In genomic region chr10:113162960-113163359, GRCh38 we compare ENCODE assay signal across 16 cellular contexts.
"Had no signal": no experiment of that assay in that cellular context is flagged by ENCODE, and none has a peak within 500 bp of the region (broad histone marks: within the 10 kb centered on the region; RNA-seq: fewer than 3 reads in every experiment).

No MANE protein-coding gene starts in this region.

- H3K27ac Mint-ChIP-seq: activated T-helper 2 cell treated with anti-CD3 and anti-CD28 coated beads, Interferon-gamma antibody, Interleukin-2, Interleukin-4, amounts not matched to agents 10 μg/mL and 5 μg/mL and 100 μg/mL, durations not matched to agents 14 hours and 24 hours and 36 hours; memory B cell; natural killer cell had no signal

- H3K9me3 Mint-ChIP-seq: activated T-helper 2 cell treated with anti-CD3 and anti-CD28 coated beads, Interferon-gamma antibody, Interleukin-2, Interleukin-4, amounts not matched to agents 10 μg/mL and 5 μg/mL and 100 μg/mL, durations not matched to agents 14 hours and 24 hours and 36 hours; memory B cell; natural killer cell had no signal

- H3K4me1 Mint-ChIP-seq: memory B cell, natural killer cell had no signal

- H3K4me3 Mint-ChIP-seq: memory B cell, natural killer cell had no signal

- DNase-seq: activated CD4-positive, alpha-beta T cell treated with anti-CD3 and anti-CD28 coated beads, Interleukin-2, amount 50 U/mL, for 4 hours; activated naive CD4-positive, alpha-beta T cell treated with anti-CD3 and anti-CD28 coated beads, Interleukin-2, amount 50 U/mL, for 16 hours; colonic mucosa; foreskin keratinocyte; left ventricle myocardium superior; natural killer cell; nucleus accumbens; psoas muscle; stimulated activated CD4-positive, alpha-beta T cell treated with anti-CD3 and anti-CD28 coated beads, Interleukin-12 subunit alpha, Interleukin-12 subunit beta, amount 100 ng/mL, for 4 hours; stimulated activated CD4-positive, alpha-beta T cell treated with anti-CD3 and anti-CD28 coated beads, Interleukin-2, amount 100 ng/mL, for 24 hours had no signal

- H3K4me1 ChIP-seq: colonic mucosa, foreskin keratinocyte, psoas muscle had no signal

- H3K36me3 Mint-ChIP-seq: memory B cell, natural killer cell had no signal

- ATAC-seq: activated CD4-positive, CD25-positive, alpha-beta regulatory T cell treated with anti-CD3 and anti-CD28 coated beads, Interleukin-2, amount 50 U/mL, for 24 hours; foreskin keratinocyte; left ventricle myocardium superior; natural killer cell; psoas muscle; sciatic nerve had no signal

- H3K27ac ChIP-seq: colonic mucosa, foreskin keratinocyte, psoas muscle, SK-N-MC had no signal

- H3K4me3 ChIP-seq: colonic mucosa, psoas muscle, SK-N-MC, tibial nerve had no signal

- H3K27me3 ChIP-seq: colonic mucosa, foreskin keratinocyte, tibial nerve had no signal

- H3K9me3 ChIP-seq: colonic mucosa, psoas muscle, tibial nerve had no signal
